9 cellular contexts compared by ENCODE assay signal in the genomic region with DNA sequence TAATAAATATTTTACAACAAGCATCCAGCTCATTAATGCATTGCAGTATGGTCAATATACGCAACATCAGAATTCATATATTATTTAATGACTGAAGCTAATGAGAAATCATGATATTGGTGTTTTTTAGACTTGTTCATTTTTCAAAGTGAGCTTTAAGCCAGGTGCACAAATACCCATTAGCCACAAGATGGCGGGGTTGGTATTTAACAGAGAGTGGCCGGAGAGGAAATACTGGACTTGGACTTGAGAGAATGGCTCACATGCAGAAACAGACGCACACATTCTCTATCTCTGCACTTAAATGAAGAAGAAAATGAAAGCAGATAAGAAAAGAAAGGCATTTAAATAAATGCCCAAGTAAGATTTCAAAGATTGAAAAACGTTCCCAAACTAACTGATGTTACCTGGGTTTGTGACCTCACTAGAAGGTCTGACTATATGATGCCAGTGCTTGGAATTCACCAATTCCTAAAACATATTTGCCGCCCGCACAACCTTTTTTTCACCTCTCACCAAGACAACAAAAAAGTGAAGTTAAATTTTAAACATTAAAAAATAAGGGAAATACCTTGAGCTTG. TPM values are rescaled to one million over a fixed set of nuclear protein-coding genes. Genes with fewer than 3 reads are reported as not detected.
DNase-seq lines count a peak whose midpoint lies in the region; TF ChIP-seq lines count a peak whose summit lies in the region.
"Had no signal": no experiment of that assay in that cellular context is flagged by ENCODE, and none has a peak within 500 bp of the region (broad histone marks: within the 10 kb centered on the region; RNA-seq: fewer than 3 reads in every experiment).

No MANE protein-coding gene starts in this region.

- no peak overlapping the region for H2BK20ac ChIP-seq in H9 (ENCODE audit: low read depth, low read length, poor library complexity, severe bottlenecking)

- no peak overlapping the region for H3T11ph ChIP-seq in H9 (ENCODE audit: low read length)

- H2BK120ac ChIP-seq in H9 (ENCODE audit: low read depth, low read length, poor library complexity, severe bottlenecking), result no peak overlapping the region

- H3K14ac ChIP-seq in H9 (ENCODE audit: insufficient read depth, low read length), result no peak overlapping the region

- no peaks in the 10 kb centered on the region for H3K27me3 ChIP-seq in H9 (ENCODE audit: insufficient read depth, low read length)
- H3K27me3 ChIP-seq: neutrophil had no signal

- H3K4ac ChIP-seq in H9 (ENCODE audit: low read depth, low read length), result no peak overlapping the region

- H3K18ac ChIP-seq in H9 (ENCODE audit: insufficient read length, low read depth, low read length), result no peak overlapping the region

- no peak overlapping the region for H3K9ac ChIP-seq in H9 (ENCODE audit: extremely low read depth, insufficient read length, low read length)

- H3K9me3 Mint-ChIP-seq in H9 (no peaks in the 10 kb centered on the region; a peak in 1 of 5 replicates), nephron (peaks cover 8% of the 10 kb centered on the region)

- no peaks in the 10 kb centered on the region for H3K23me2 ChIP-seq in H9 (ENCODE audit: insufficient read length, low read depth, low read length, poor library complexity, severe bottlenecking)

- H3K4me3 Mint-ChIP-seq in H9, result no peak overlapping the region
- peak overlapping the region in 1 of 3 experiments; percentile 1 for H3K4me3 Mint-ChIP-seq in nephron

- H3K79me2 ChIP-seq in H9 (ENCODE audit: insufficient read depth, low read length), result no peaks in the 10 kb centered on the region

- peak; percentile 91 for TF ChIP-seq CTCF in H9 (conservative IDR thresholded peaks at IDR 0.05)
- peak; percentile 90 for TF ChIP-seq CTCF in LNCaP clone FGC (IDR thresholded peaks at IDR 0.05; ENCODE audit: control insufficient read depth, extremely low read depth, insufficient read depth)
- peak; percentile 90 to 91 (median 90) for TF ChIP-seq CTCF in nephron (IDR thresholded peaks at IDR 0.05; ENCODE audit: unreplicated experiment in 3 of 3)

- H3K56ac ChIP-seq in H9 (ENCODE audit: insufficient read length, low read depth, low read length), result no peak overlapping the region

- peak; percentile 18 for DNase-seq in stimulated activated CD4-positive, alpha-beta T cell treated with anti-CD3 and anti-CD28 coated beads, Interleukin-4, amount 100 ng/mL, for 24 hours
- no peak for DNase-seq in stimulated activated CD4-positive, alpha-beta T cell treated with anti-CD3 and anti-CD28 coated beads, Interleukin-4, amount 100 ng/mL, for 1 hour
- DNase-seq in H9 (peak; percentile 50), LNCaP clone FGC (ENCODE audit: low read depth) (peak; percentile 61), SKM-1 treated with dmso at 0.1 percent for 144 hours (lab: John Stamatoyannopoulos, UW; ENCODE audit: unreplicated experiment) (peak; percentile 78), fibroblast of gingiva (ENCODE audit: low read depth) (peak; percentile 53)
- DNase-seq in NK-92 treated with Interleukin-12 subunit alpha and Interleukin-12 subunit beta, amount 100 ng/mL, for 24 hours (lab: John Stamatoyannopoulos, UW), result no peak

- H3K79me1 ChIP-seq in H9 (ENCODE audit: insufficient read depth, low read depth, low read length, poor library complexity, severe bottlenecking), result no peaks in the 10 kb centered on the region

- no peaks in the 10 kb centered on the region for H4K20me1 ChIP-seq in H9 (ENCODE audit: control insufficient read depth, insufficient read depth, insufficient read length)

- no peaks in the 10 kb centered on the region for H3K4me1 ChIP-seq in H9 (ENCODE audit: insufficient read depth, low read length)

- H2BK5ac ChIP-seq in H9 (ENCODE audit: insufficient read length, low read length), result no peak overlapping the region

- no peak overlapping the region for H3K27ac Mint-ChIP-seq in H9
- H3K27ac Mint-ChIP-seq in nephron, result peak overlapping the region; percentile 11 to 19 (median 11)

- no peak overlapping the region for H4K91ac ChIP-seq in H9 (ENCODE audit: insufficient read length, low read depth, low read length)

- no peak overlapping the region for H4K5ac ChIP-seq in H9 (ENCODE audit: insufficient read length, low read depth, low read length)

- no peak overlapping the region for H2AFZ ChIP-seq in H9 (ENCODE audit: low read length)

- no peak overlapping the region for H2AK5ac ChIP-seq in H9 (ENCODE audit: insufficient read length, low read length)

- H2BK15ac ChIP-seq in H9 (ENCODE audit: low read depth, low read length), result no peak overlapping the region

- peaks cover 0 to 6% of the 10 kb centered on the region in 2 experiments; a peak in 2 of 4 replicates for H3K4me1 Mint-ChIP-seq in H9
- peaks cover 27% of the 10 kb centered on the region for H3K4me1 Mint-ChIP-seq in nephron

- H3K36me3 Mint-ChIP-seq in H9 (ENCODE audit: insufficient read depth in 1 of 3, low read depth in 3 of 3) (no peaks in the 10 kb centered on the region), nephron (ENCODE audit: low read depth) (no peaks in the 10 kb centered on the region)

- H3K27me3 Mint-ChIP-seq in H9 (ENCODE audit: low read depth) (peaks cover 2% of the 10 kb centered on the region), nephron (ENCODE audit: low read depth) (peaks cover 8% of the 10 kb centered on the region)

- no peak overlapping the region for H3K27ac ChIP-seq in H9 (ENCODE audit: insufficient read length, low read depth, low read length)
- H3K27ac ChIP-seq: neutrophil had no signal

- no peak overlapping the region for H3K23ac ChIP-seq in H9 (ENCODE audit: insufficient read length, low read depth, low read length)

- no peaks in the 10 kb centered on the region for H3K9me3 ChIP-seq in H9 (ENCODE audit: control insufficient read depth, low read depth, low read length)
- H3K9me3 ChIP-seq: neutrophil had no signal

- H2BK12ac ChIP-seq in H9 (ENCODE audit: insufficient read length, low read depth, low read length), result no peak overlapping the region

- no peak overlapping the region for H3K4me3 ChIP-seq in LNCaP clone FGC (ENCODE audit: low read depth, low read length)

- no CpG with 5 or more reads among the region's 7 CpGs for WGBS in H9 (ENCODE audit: extremely low coverage, insufficient read length, low lambda C conversion rate)

- no peak overlapping the region for H4K8ac ChIP-seq in H9 (replicated peaks; ENCODE audit: insufficient read length, low read depth, low read length)

- no peak overlapping the region for H3K4me2 ChIP-seq in H9 (ENCODE audit: insufficient read depth, insufficient read length, low read length)

RNA-seq across cellular contexts. Expression of a gene that starts 21.2 kb away (rescaled TPM):
- total RNA-seq in H9 (2021), result 36.9 and 40.2 TPM in 2 replicates

Comparison
In these comparisons a context has a peak if more than half of its experiments do, and no peak if none do; other contexts are left out.
1. DNase-seq: peak in stimulated activated CD4-positive, alpha-beta T cell treated with anti-CD3 and anti-CD28 coated beads, Interleukin-4, amount 100 ng/mL, for 24 hours (single experiment), H9 (single experiment), LNCaP clone FGC (single experiment), SKM-1 treated with dmso at 0.1 percent for 144 hours (single experiment) and fibroblast of gingiva (single experiment); none in stimulated activated CD4-positive, alpha-beta T cell treated with anti-CD3 and anti-CD28 coated beads, Interleukin-4, amount 100 ng/mL, for 1 hour (single experiment) and NK-92 treated with Interleukin-12 subunit alpha and Interleukin-12 subunit beta, amount 100 ng/mL, for 24 hours (single experiment).
2. H3K27ac Mint-ChIP-seq: peak in nephron (3 of 3); none in H9 (0 of 3).
3. Peak in every context shown above with its lines, with median percentiles within 50 percentile points of each other: CTCF ChIP-seq.